ENCODE assay signal across 9 cellular contexts in the genomic region with DNA sequence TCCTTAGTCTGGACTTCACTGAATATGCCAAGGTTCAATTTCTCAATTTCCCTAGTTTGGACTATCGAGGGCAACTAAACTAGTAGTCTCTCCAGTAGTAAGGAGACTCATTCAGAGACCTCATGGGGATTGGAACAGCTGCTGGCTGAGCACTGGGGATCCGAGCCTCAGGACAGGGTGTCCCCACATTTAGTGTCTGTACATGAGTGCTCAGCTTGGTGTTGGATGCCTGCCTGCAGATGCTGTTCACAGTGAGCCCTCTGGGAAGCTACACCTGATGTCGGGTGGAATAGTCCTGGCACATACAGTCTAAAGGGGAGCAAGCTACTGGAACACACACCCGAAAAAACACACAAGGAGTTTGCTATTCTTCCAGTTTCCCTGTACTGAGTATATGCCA. TPM values are rescaled to one million over a fixed set of nuclear protein-coding genes. Genes with fewer than 3 reads are reported as not detected.
"Had no signal": no experiment of that assay in that cellular context is flagged by ENCODE, and none has a peak within 500 bp of the region (broad histone marks: within the 10 kb centered on the region; RNA-seq: fewer than 3 reads in every experiment).

No MANE protein-coding gene starts in this region.

- H3K36me3 Mint-ChIP-seq: IgD-negative memory B cell had no signal

- H3K27ac Mint-ChIP-seq: H9, IgD-negative memory B cell had no signal

- H3K9me3 Mint-ChIP-seq: IgD-negative memory B cell had no signal

- H3K27ac ChIP-seq: HL-60 had no signal

- H3K4me3 Mint-ChIP-seq: H9, IgD-negative memory B cell had no signal

- DNase-seq: GOT3, H9, HCEC 1CT, KBM-7 had no signal

- FAIRE-seq: H54, HepG2 had no signal

RNA-seq across cellular contexts. Expression of gene FGF23, which starts 0.8 kb away (rescaled TPM):
- total RNA-seq: HepG2, HT1080 had no signal
- polyA plus RNA-seq: HepG2, IgD-negative memory B cell had no signal
